In the genomic region with DNA sequence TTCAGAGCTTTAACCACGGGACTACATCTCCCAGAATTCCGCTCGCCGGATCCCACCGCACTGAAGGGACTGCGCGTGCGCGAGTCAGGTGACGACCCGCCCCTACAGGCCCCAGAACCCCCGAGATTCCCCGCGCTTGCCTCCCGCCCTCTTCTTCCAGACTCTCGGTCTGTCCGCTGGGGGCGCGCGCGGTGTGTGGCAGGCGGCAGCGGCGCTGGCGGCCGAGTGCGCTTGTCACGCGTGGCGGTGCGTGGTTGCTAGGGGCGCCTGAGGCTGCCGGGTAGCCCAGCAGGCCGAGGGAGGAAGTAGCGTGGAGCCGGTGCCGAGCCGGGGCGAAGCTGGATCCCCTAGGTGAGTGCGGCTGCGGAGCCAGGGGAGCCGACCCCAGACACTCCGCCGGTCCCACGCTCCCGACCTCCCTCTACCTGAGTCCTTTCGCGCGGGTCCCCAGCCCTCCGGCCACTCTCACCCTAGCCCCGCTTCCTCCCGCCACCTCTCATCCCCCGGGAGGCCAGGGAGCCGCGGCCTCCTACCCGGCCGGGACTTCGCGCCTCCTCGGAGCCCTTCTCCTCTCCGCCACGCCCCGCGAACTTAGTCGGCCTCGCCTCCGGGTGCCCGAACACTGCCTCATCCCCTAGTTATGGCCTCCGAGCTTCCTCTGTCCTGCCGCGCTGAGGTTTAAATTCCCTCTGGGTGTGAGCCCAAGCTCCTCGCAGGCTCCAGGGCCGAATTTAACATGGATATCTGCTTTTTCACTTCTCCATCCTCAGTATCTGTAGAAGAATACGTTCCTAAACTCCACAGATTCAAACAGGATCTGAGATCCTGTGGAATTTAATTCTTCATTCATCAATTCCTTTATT, we compare ENCODE assay signal across 1 cellular context.
TF ChIP-seq lines count a peak whose summit lies in the region.

A gene with protein sequence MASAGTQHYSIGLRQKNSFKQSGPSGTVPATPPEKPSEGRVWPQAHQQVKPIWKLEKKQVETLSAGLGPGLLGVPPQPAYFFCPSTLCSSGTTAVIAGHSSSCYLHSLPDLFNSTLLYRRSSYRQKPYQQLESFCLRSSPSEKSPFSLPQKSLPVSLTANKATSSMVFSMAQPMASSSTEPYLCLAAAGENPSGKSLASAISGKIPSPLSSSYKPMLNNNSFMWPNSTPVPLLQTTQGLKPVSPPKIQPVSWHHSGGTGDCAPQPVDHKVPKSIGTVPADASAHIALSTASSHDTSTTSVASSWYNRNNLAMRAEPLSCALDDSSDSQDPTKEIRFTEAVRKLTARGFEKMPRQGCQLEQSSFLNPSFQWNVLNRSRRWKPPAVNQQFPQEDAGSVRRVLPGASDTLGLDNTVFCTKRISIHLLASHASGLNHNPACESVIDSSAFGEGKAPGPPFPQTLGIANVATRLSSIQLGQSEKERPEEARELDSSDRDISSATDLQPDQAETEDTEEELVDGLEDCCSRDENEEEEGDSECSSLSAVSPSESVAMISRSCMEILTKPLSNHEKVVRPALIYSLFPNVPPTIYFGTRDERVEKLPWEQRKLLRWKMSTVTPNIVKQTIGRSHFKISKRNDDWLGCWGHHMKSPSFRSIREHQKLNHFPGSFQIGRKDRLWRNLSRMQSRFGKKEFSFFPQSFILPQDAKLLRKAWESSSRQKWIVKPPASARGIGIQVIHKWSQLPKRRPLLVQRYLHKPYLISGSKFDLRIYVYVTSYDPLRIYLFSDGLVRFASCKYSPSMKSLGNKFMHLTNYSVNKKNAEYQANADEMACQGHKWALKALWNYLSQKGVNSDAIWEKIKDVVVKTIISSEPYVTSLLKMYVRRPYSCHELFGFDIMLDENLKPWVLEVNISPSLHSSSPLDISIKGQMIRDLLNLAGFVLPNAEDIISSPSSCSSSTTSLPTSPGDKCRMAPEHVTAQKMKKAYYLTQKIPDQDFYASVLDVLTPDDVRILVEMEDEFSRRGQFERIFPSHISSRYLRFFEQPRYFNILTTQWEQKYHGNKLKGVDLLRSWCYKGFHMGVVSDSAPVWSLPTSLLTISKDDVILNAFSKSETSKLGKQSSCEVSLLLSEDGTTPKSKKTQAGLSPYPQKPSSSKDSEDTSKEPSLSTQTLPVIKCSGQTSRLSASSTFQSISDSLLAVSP (plus strand): TSS at position 149 of the 863 bp plus-strand sequence. CDS start 26,842 bp downstream, outside the sequence.

TF ChIP-seq in K562, 482 proteins besides CTCF, POLR2A, EP300 and RAD21 (continued from another document and continues in another):
- TF ChIP-seq, protein P1, sequence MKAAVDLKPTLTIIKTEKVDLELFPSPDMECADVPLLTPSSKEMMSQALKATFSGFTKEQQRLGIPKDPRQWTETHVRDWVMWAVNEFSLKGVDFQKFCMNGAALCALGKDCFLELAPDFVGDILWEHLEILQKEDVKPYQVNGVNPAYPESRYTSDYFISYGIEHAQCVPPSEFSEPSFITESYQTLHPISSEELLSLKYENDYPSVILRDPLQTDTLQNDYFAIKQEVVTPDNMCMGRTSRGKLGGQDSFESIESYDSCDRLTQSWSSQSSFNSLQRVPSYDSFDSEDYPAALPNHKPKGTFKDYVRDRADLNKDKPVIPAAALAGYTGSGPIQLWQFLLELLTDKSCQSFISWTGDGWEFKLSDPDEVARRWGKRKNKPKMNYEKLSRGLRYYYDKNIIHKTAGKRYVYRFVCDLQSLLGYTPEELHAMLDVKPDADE (conservative IDR thresholded peaks at IDR 0.05; ENCODE audit: control insufficient read depth, low read depth, low read length) = peak; percentile 87
- TF ChIP-seq ZNF165 (CRISPR knock-in tag; IDR thresholded peaks at IDR 0.05; ENCODE audit: borderline replicate concordance) = no peak
- TF ChIP-seq GABPB2 (CRISPR knock-in tag; conservative IDR thresholded peaks at IDR 0.05) = no peak
- TF ChIP-seq, protein P2, sequence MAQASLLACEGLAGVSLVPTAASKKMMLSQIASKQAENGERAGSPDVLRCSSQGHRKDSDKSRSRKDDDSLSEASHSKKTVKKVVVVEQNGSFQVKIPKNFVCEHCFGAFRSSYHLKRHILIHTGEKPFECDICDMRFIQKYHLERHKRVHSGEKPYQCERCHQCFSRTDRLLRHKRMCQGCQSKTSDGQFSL (CRISPR knock-in tag; IDR thresholded peaks at IDR 0.05) = no peak
- TF ChIP-seq, protein P2 (tag; IDR thresholded peaks at IDR 0.05) = no peak
- no peak for TF ChIP-seq ZNF354B (CRISPR knock-in tag; IDR thresholded peaks at IDR 0.05)
- TF ChIP-seq ELF2 (CRISPR knock-in tag; IDR thresholded peaks at IDR 0.05) = no peak
- TF ChIP-seq MECOM (CRISPR knock-in tag; IDR thresholded peaks at IDR 0.05) = no peak
- no peak for TF ChIP-seq TCFL5 (CRISPR knock-in tag; conservative IDR thresholded peaks at IDR 0.05)
- no peak for TF ChIP-seq ZNF778 (CRISPR knock-in tag; IDR thresholded peaks at IDR 0.05)
- TF ChIP-seq, protein P3, sequence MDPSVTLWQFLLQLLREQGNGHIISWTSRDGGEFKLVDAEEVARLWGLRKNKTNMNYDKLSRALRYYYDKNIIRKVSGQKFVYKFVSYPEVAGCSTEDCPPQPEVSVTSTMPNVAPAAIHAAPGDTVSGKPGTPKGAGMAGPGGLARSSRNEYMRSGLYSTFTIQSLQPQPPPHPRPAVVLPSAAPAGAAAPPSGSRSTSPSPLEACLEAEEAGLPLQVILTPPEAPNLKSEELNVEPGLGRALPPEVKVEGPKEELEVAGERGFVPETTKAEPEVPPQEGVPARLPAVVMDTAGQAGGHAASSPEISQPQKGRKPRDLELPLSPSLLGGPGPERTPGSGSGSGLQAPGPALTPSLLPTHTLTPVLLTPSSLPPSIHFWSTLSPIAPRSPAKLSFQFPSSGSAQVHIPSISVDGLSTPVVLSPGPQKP (CRISPR knock-in tag; IDR thresholded peaks at IDR 0.05) = no peak
- TF ChIP-seq MAZ (CRISPR knock-in tag; conservative IDR thresholded peaks at IDR 0.05 in 1 of 2, IDR thresholded peaks at IDR 0.05 in 1 of 2) = peak; percentile 90 to 96
- TF ChIP-seq MTA2 (IDR thresholded peaks at IDR 0.05; ENCODE audit: low read depth) = no peak
- TF ChIP-seq, protein P4, sequence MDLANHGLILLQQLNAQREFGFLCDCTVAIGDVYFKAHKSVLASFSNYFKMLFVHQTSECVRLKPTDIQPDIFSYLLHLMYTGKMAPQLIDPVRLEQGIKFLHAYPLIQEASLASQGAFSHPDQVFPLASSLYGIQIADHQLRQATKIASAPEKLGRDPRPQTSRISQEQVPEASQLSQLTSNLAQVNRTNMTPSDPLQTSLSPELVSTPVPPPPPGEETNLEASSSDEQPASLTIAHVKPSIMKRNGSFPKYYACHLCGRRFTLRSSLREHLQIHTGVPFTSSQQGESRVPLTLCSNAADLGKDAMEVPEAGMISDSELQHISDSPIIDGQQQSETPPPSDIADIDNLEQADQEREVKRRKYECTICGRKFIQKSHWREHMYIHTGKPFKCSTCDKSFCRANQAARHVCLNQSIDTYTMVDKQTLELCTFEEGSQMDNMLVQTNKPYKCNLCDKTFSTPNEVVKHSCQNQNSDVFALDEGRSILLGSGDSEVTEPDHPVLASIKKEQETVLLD (IDR thresholded peaks at IDR 0.05) = peak; percentile 77
- TF ChIP-seq, protein P5, sequence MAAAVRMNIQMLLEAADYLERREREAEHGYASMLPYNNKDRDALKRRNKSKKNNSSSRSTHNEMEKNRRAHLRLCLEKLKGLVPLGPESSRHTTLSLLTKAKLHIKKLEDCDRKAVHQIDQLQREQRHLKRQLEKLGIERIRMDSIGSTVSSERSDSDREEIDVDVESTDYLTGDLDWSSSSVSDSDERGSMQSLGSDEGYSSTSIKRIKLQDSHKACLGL (CRISPR knock-in tag; IDR thresholded peaks at IDR 0.05; ENCODE audit: borderline replicate concordance, poor library complexity, severe bottlenecking) = peak; percentile 59
- TF ChIP-seq, protein P6, sequence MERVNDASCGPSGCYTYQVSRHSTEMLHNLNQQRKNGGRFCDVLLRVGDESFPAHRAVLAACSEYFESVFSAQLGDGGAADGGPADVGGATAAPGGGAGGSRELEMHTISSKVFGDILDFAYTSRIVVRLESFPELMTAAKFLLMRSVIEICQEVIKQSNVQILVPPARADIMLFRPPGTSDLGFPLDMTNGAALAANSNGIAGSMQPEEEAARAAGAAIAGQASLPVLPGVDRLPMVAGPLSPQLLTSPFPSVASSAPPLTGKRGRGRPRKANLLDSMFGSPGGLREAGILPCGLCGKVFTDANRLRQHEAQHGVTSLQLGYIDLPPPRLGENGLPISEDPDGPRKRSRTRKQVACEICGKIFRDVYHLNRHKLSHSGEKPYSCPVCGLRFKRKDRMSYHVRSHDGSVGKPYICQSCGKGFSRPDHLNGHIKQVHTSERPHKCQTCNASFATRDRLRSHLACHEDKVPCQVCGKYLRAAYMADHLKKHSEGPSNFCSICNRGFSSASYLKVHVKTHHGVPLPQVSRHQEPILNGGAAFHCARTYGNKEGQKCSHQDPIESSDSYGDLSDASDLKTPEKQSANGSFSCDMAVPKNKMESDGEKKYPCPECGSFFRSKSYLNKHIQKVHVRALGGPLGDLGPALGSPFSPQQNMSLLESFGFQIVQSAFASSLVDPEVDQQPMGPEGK (CRISPR knock-in tag; IDR thresholded peaks at IDR 0.05; ENCODE audit: borderline replicate concordance) = no peak
- TF ChIP-seq HNRNPK (IDR thresholded peaks at IDR 0.05; ENCODE audit: low read depth, low read length, poor library complexity, severe bottlenecking) = no peak
- TF ChIP-seq SRSF3 (IDR thresholded peaks at IDR 0.05; ENCODE audit: insufficient read depth, low read length) = no peak
- TF ChIP-seq, protein P7, sequence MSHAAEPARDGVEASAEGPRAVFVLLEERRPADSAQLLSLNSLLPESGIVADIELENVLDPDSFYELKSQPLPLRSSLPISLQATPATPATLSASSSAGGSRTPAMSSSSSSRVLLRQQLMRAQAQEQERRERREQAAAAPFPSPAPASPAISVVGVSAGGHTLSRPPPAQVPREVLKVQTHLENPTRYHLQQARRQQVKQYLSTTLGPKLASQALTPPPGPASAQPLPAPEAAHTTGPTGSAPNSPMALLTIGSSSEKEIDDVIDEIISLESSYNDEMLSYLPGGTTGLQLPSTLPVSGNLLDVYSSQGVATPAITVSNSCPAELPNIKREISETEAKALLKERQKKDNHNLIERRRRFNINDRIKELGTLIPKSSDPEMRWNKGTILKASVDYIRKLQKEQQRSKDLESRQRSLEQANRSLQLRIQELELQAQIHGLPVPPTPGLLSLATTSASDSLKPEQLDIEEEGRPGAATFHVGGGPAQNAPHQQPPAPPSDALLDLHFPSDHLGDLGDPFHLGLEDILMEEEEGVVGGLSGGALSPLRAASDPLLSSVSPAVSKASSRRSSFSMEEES (CRISPR knock-in tag; IDR thresholded peaks at IDR 0.05) = peak; percentile 23; the same call in 1 of the 2 replicates
- TF ChIP-seq, protein P8, sequence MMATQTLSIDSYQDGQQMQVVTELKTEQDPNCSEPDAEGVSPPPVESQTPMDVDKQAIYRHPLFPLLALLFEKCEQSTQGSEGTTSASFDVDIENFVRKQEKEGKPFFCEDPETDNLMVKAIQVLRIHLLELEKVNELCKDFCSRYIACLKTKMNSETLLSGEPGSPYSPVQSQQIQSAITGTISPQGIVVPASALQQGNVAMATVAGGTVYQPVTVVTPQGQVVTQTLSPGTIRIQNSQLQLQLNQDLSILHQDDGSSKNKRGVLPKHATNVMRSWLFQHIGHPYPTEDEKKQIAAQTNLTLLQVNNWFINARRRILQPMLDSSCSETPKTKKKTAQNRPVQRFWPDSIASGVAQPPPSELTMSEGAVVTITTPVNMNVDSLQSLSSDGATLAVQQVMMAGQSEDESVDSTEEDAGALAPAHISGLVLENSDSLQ (IDR thresholded peaks at IDR 0.05) = 0 out of 2 replicates have a peak, but pooled peaks have one; percentile 18
- no peak for TF ChIP-seq SPI1 (IDR thresholded peaks at IDR 0.05; ENCODE audit: borderline replicate concordance, low read depth, low read length)
- no peak for TF ChIP-seq ZNF146 (CRISPR knock-in tag; IDR thresholded peaks at IDR 0.05; ENCODE audit: unreplicated experiment)
- TF ChIP-seq, protein P9, sequence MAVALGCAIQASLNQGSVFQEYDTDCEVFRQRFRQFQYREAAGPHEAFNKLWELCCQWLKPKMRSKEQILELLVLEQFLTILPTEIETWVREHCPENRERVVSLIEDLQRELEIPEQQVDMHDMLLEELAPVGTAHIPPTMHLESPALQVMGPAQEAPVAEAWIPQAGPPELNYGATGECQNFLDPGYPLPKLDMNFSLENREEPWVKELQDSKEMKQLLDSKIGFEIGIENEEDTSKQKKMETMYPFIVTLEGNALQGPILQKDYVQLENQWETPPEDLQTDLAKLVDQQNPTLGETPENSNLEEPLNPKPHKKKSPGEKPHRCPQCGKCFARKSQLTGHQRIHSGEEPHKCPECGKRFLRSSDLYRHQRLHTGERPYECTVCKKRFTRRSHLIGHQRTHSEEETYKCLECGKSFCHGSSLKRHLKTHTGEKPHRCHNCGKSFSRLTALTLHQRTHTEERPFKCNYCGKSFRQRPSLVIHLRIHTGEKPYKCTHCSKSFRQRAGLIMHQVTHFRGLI (CRISPR knock-in tag; IDR thresholded peaks at IDR 0.05) = no peak
- TF ChIP-seq, protein P10, sequence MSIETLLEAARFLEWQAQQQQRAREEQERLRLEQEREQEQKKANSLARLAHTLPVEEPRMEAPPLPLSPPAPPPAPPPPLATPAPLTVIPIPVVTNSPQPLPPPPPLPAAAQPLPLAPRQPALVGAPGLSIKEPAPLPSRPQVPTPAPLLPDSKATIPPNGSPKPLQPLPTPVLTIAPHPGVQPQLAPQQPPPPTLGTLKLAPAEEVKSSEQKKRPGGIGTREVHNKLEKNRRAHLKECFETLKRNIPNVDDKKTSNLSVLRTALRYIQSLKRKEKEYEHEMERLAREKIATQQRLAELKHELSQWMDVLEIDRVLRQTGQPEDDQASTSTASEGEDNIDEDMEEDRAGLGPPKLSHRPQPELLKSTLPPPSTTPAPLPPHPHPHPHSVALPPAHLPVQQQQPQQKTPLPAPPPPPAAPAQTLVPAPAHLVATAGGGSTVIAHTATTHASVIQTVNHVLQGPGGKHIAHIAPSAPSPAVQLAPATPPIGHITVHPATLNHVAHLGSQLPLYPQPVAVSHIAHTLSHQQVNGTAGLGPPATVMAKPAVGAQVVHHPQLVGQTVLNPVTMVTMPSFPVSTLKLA (conservative IDR thresholded peaks at IDR 0.05) = peak; percentile 67 to 90
- TF ChIP-seq RBM15 (IDR thresholded peaks at IDR 0.05; ENCODE audit: insufficient read depth, low read length) = no peak
- peak; percentile 6; the same call in 1 of the 2 replicates for TF ChIP-seq ARID1B (IDR thresholded peaks at IDR 0.05)
- TF ChIP-seq KLF1 (tag; IDR thresholded peaks at IDR 0.05) = no peak; the same call in 1 of the 2 replicates
- TF ChIP-seq EHMT2 (IDR thresholded peaks at IDR 0.05) = no peak
- TF ChIP-seq MXI1 (IDR thresholded peaks at IDR 0.05; ENCODE audit: low read depth, low read length) = peak; percentile 67; the same call in 1 of the 2 replicates
- TF ChIP-seq NCOA6 (IDR thresholded peaks at IDR 0.05) = no peak
